37 cellular contexts compared by ENCODE assay signal in the genomic region with DNA sequence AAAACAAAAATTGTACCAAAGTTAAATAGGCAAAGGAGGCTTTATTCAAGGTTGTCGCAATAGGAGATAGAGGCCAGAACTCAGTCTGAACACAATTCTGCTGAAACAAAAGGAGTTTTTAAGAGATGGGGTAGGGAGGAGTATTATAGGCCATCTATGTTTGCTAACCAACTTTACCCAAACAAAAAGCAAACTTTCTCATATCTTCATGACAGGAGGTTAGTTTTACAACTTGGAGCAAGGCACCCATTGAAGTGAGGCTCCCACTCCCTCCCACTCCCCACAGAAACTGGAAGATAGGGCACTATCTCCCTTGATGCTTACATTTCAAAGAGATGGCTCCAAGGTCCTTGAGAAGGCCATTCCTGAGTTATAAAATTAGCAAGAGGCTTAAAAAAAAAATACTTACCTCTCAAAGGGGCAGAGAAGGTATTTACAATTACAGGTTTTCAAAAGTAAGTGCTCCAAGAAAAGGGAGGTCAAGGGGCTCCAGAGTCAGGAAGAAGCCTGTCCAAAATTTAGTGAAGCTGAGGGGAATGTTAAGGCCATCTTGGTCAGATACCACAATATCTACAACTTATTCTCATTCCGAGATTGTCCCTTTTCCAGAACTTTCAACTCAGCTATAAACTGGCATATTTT.
DNase-seq lines count a peak whose midpoint lies in the region; ATAC-seq, FAIRE-seq and TF ChIP-seq lines count a peak whose summit lies in the region.
"Had no signal": no experiment of that assay in that cellular context is flagged by ENCODE, and none has a peak within 500 bp of the region (broad histone marks: within the 10 kb centered on the region; RNA-seq: fewer than 3 reads in every experiment).

No MANE protein-coding gene starts in this region.

- H3K27me3 ChIP-seq in HepG2 (ENCODE audit: control insufficient read depth in 1 of 2, insufficient read depth in 2 of 2, low read length in 2 of 2) (peaks cover 0 to 4% of the 10 kb centered on the region in 2 experiments; a peak in 1 of 5 replicates), right lobe of liver (no peaks in the 10 kb centered on the region), adipocyte (replicated peaks; ENCODE audit: control insufficient read depth, insufficient read depth, low read length) (peaks cover 4% of the 10 kb centered on the region), ovary (no peaks in the 10 kb centered on the region)
- H3K27me3 ChIP-seq: BE2C; BLaER1; BLaER1 treated with 17β-estradiol and CSF1 and Interleukin-3, amounts not matched to agents 10 nM and 100 nM had no signal

- peaks cover 4% of the 10 kb centered on the region for H3K9me3 Mint-ChIP-seq in activated CD4-positive, alpha-beta T cell treated with anti-CD3 and anti-CD28 coated beads, Interleukin-2, amount 10 ng/mL, durations not matched to agents 24 days and 14 days
- H3K9me3 Mint-ChIP-seq in endothelial cell (ENCODE audit: unreplicated experiment): no peaks in the 10 kb centered on the region
- H3K9me3 Mint-ChIP-seq: CD4-positive, alpha-beta T cell had no signal

- peak overlapping the region; percentile 15; the same call in 1 of the 2 replicates for H3K4me2 ChIP-seq in HepG2 (ENCODE audit: low read depth, low read length)
- H3K4me2 ChIP-seq: A549; BLaER1; BLaER1 treated with 17β-estradiol and CSF1 and Interleukin-3, amounts not matched to agents 10 nM and 100 nM had no signal

- TF ChIP-seq CTCF in HepG2 (CRISPR knock-in tag; IDR thresholded peaks at IDR 0.05): no peak
- no peak for TF ChIP-seq CTCF in right lobe of liver (IDR thresholded peaks at IDR 0.05)
- no peak for TF ChIP-seq CTCF in ovary (IDR thresholded peaks at IDR 0.05)
- no peak for TF ChIP-seq CTCF in endothelial cell (IDR thresholded peaks at IDR 0.05; ENCODE audit: unreplicated experiment)

- H3K27ac ChIP-seq in HepG2 (ENCODE audit: extremely low read length, insufficient read depth, low read length) (no peak overlapping the region), right lobe of liver (no peak overlapping the region), ovary (peak overlapping the region; percentile 30 to 42)
- H3K27ac ChIP-seq: 22Rv1; A549; BLaER1; BLaER1 treated with 17β-estradiol and CSF1 and Interleukin-3, amounts not matched to agents 10 nM and 100 nM; C4-2B had no signal

- BruUV-seq in HepG2 (replicated peaks; lab: Mats Ljungman, UMichigan): no TSS peak

- TF ChIP-seq EP300 in HepG2 (IDR thresholded peaks at IDR 0.05; ENCODE audit: low read depth in 2 of 2, low read length in 2 of 2): peak in 1 of 2 experiments; percentile 79; a peak in 1 of 4 replicates
- no peak for TF ChIP-seq EP300 in HepG2 (CRISPR knock-in tag; IDR thresholded peaks at IDR 0.05; ENCODE audit: borderline replicate concordance)
- no peak for TF ChIP-seq EP300 in ovary (IDR thresholded peaks at IDR 0.05)

- H3K79me2 ChIP-seq in HepG2 (ENCODE audit: insufficient read depth, low read length): no peaks in the 10 kb centered on the region

- no peaks in the 10 kb centered on the region for H3K4me1 Mint-ChIP-seq in activated CD4-positive, alpha-beta T cell treated with anti-CD3 and anti-CD28 coated beads, Interleukin-2, amount 10 ng/mL, durations not matched to agents 24 days and 14 days
- peaks cover 3% of the 10 kb centered on the region for H3K4me1 Mint-ChIP-seq in endothelial cell (ENCODE audit: unreplicated experiment)
- H3K4me1 Mint-ChIP-seq: B cell; CD14-positive monocyte; CD4-positive, alpha-beta memory T cell; CD4-positive, CD25-positive, alpha-beta regulatory T cell; CD8-positive, alpha-beta memory T cell had no signal

- DNase-seq in activated CD4-positive, alpha-beta T cell treated with anti-CD3 and anti-CD28 coated beads, Interleukin-2, amount 10 ng/mL, durations not matched to agents 24 days and 14 days: peak; percentile 20
- no peak for DNase-seq in activated CD4-positive, alpha-beta T cell treated with anti-CD3 and anti-CD28 coated beads, Interleukin-2, amount 50 U/mL, for 4 hours
- DNase-seq in HepG2 (ENCODE audit: low spot score) (peak; percentile 64), right lobe of liver (no peak), adipocyte (ENCODE audit: low read depth) (no peak), ovary (no peak), endothelial cell (ENCODE audit: low spot score) (no peak)
- DNase-seq: 8988T; ACHN; AML-193; BE2C; C1 segment of cervical spinal cord; Calu3; CD4-positive, alpha-beta memory T cell; CD4-positive, alpha-beta T cell; CD4-positive, CD25-positive, alpha-beta regulatory T cell; CD8-positive, alpha-beta memory T cell; CD8-positive, alpha-beta T cell; COR-L47; DMS 273 treated with DMSO at 0.1 percent for 48 hours; DMS153; DMS53; DMS79; DMS79 treated with DMSO at 0.1 percent for 48 hours; DND-41; EL had no signal

- H3K9me3 ChIP-seq in HepG2 (ENCODE audit: low read length) (no peaks in the 10 kb centered on the region), right lobe of liver (no peaks in the 10 kb centered on the region), adipocyte (ENCODE audit: control insufficient read depth, low read length) (peaks cover 8% of the 10 kb centered on the region), ovary (no peaks in the 10 kb centered on the region)
- H3K9me3 ChIP-seq: A549, BE2C had no signal

- intact Hi-C loops in activated CD4-positive, alpha-beta T cell treated with anti-CD3 and anti-CD28 coated beads, Interleukin-2, amount 10 ng/mL, durations not matched to agents 24 days and 14 days (cut with micrococcal nuclease): no loop called here
- intact Hi-C loops in HepG2 (cut with micrococcal nuclease; ENCODE audit: unreplicated experiment): no loop called here
- intact Hi-C loops in right lobe of liver (cut with DNase I): no loop called here
- intact Hi-C loops in ovary (cut with DNase I): no loop called here

- FAIRE-seq in HepG2 (lab: Jason Lieb, UNC): peak; percentile 26
- FAIRE-seq: A204.1, A549, D721Med had no signal

- 20% methylated on average over 2 of the region's 2 CpGs for WGBS in HepG2 (ENCODE audit: low lambda C conversion rate)
- 80% methylated on average over 2 of the region's 2 CpGs for WGBS in right lobe of liver (ENCODE audit: insufficient coverage, low coverage, low lambda C conversion rate, missing lambda C conversion rate)
- WGBS in ovary, 3 donors: 9 to 35% (median 27%) methylated on average over 2 of the region's 2 CpGs

- TF ChIP-seq POLR2A in HepG2 (IDR thresholded peaks at IDR 0.05; ENCODE audit: insufficient read depth in 1 of 2, low read depth in 2 of 2, low read length in 2 of 2) (no peak), right lobe of liver (IDR thresholded peaks at IDR 0.05) (no peak), ovary (IDR thresholded peaks at IDR 0.05) (no peak)

- no peaks in the 10 kb centered on the region for H3K36me3 Mint-ChIP-seq in activated CD4-positive, alpha-beta T cell treated with anti-CD3 and anti-CD28 coated beads, Interleukin-2, amount 10 ng/mL, durations not matched to agents 24 days and 14 days (ENCODE audit: low read depth)
- H3K36me3 Mint-ChIP-seq in endothelial cell (ENCODE audit: low read depth, unreplicated experiment): no peaks in the 10 kb centered on the region
- H3K36me3 Mint-ChIP-seq: CD14-positive monocyte; CD4-positive, alpha-beta memory T cell; CD4-positive, CD25-positive, alpha-beta regulatory T cell; CD8-positive, alpha-beta T cell had no signal

- H3K4me3 ChIP-seq in HepG2 (replicated peaks in 1 of 3; ENCODE audit: insufficient read depth in 1 of 3, low read depth in 2 of 3, low read length in 3 of 3) (no peak overlapping the region), right lobe of liver (no peak overlapping the region), adipocyte (ENCODE audit: low read length) (no peak overlapping the region), ovary (no peak overlapping the region)
- H3K4me3 ChIP-seq: A549; BLaER1; BLaER1 treated with 17β-estradiol and CSF1 and Interleukin-3, amounts not matched to agents 10 nM and 100 nM had no signal

- POLR2A ChIA-PET in HepG2 (lab: Yijun Ruan, JAX): no interaction called here

- no peaks in the 10 kb centered on the region for H4K20me1 ChIP-seq in HepG2 (ENCODE audit: insufficient read depth, low read length)
- H4K20me1 ChIP-seq: BLaER1; BLaER1 treated with 17β-estradiol and CSF1 and Interleukin-3, amounts not matched to agents 10 nM and 100 nM had no signal

- H3K27ac Mint-ChIP-seq in activated CD4-positive, alpha-beta T cell treated with anti-CD3 and anti-CD28 coated beads, Interleukin-2, amount 10 ng/mL, durations not matched to agents 24 days and 14 days: no peak overlapping the region
- no peak overlapping the region for H3K27ac Mint-ChIP-seq in endothelial cell (ENCODE audit: unreplicated experiment)
- H3K27ac Mint-ChIP-seq: B cell; CD14-positive monocyte; CD4-positive, alpha-beta memory T cell; CD4-positive, alpha-beta T cell; CD4-positive, CD25-positive, alpha-beta regulatory T cell; CD8-positive, alpha-beta T cell had no signal

- ATAC-seq in HepG2 (peak; percentile 45), right lobe of liver (no peak), GM19035 (IDR thresholded peaks at IDR 0.05; ENCODE audit: unreplicated experiment) (no peak)
- ATAC-seq: A549; CD8-positive, alpha-beta T cell had no signal

- H3K27me3 Mint-ChIP-seq in activated CD4-positive, alpha-beta T cell treated with anti-CD3 and anti-CD28 coated beads, Interleukin-2, amount 10 ng/mL, durations not matched to agents 24 days and 14 days: peaks cover 6% of the 10 kb centered on the region
- peaks cover 7% of the 10 kb centered on the region for H3K27me3 Mint-ChIP-seq in endothelial cell (ENCODE audit: unreplicated experiment)

- H3K4me3 Mint-ChIP-seq in activated CD4-positive, alpha-beta T cell treated with anti-CD3 and anti-CD28 coated beads, Interleukin-2, amount 10 ng/mL, durations not matched to agents 24 days and 14 days: no peak overlapping the region
- no peak overlapping the region for H3K4me3 Mint-ChIP-seq in endothelial cell (ENCODE audit: unreplicated experiment)
- H3K4me3 Mint-ChIP-seq: B cell; CD14-positive monocyte; CD4-positive, alpha-beta memory T cell; CD4-positive, alpha-beta T cell; CD4-positive, CD25-positive, alpha-beta regulatory T cell; CD8-positive, alpha-beta memory T cell; CD8-positive, alpha-beta T cell had no signal

- H3K36me3 ChIP-seq in HepG2 (replicated peaks in 1 of 2; ENCODE audit: control insufficient read depth in 1 of 2, insufficient read depth in 2 of 2, low read length in 2 of 2): no peaks in the 10 kb centered on the region
- no peaks in the 10 kb centered on the region for H3K36me3 ChIP-seq in right lobe of liver
- H3K36me3 ChIP-seq in adipocyte (ENCODE audit: control insufficient read depth, insufficient read depth, low read length, severe bottlenecking): no peaks in the 10 kb centered on the region
- H3K36me3 ChIP-seq in ovary: no peaks in the 10 kb centered on the region
- H3K36me3 ChIP-seq: BE2C; BLaER1; BLaER1 treated with 17β-estradiol and CSF1 and Interleukin-3, amounts not matched to agents 10 nM and 100 nM had no signal

- CTCF ChIA-PET in HepG2 (lab: Yijun Ruan, JAX; ENCODE audit: low intra/inter-chr PET ratio, low total read pairs): no interaction called here

- H2AFZ ChIP-seq in HepG2 (ENCODE audit: low read length): no peak overlapping the region

- in situ Hi-C loops in HepG2 (cut with HindIII; ENCODE audit: extremely low pct_ligation_motif_present, low pct_unique_long_range_greater_than_20kb): no loop called here

- H3K9ac ChIP-seq in HepG2 (ENCODE audit: insufficient read depth, low read depth, low read length) (no peak overlapping the region), adipocyte (ENCODE audit: low read length) (peak overlapping the region; percentile 14)
- H3K9ac ChIP-seq: BLaER1; BLaER1 treated with 17β-estradiol and CSF1 and Interleukin-3, amounts not matched to agents 10 nM and 100 nM had no signal

- TF ChIP-seq RAD21 in HepG2 (CRISPR knock-in tag; IDR thresholded peaks at IDR 0.05): no peak

- H3K4me1 ChIP-seq in HepG2 (ENCODE audit: insufficient read depth, low read length) (peaks cover 22% of the 10 kb centered on the region), right lobe of liver (no peaks in the 10 kb centered on the region), adipocyte (ENCODE audit: control insufficient read depth, insufficient read depth, low read length) (peaks cover 9% of the 10 kb centered on the region), ovary (ENCODE audit: insufficient read depth) (peaks cover 6% of the 10 kb centered on the region)
- H3K4me1 ChIP-seq: A549, BE2C, BLaER1, Caco-2 had no signal

Comparison
In these comparisons a context has a peak if more than half of its experiments do, and no peak if none do; other contexts are left out.
1. DNase-seq: peak in activated CD4-positive, alpha-beta T cell treated with anti-CD3 and anti-CD28 coated beads, Interleukin-2, amount 10 ng/mL, durations not matched to agents 24 days and 14 days (single experiment) and HepG2 (single experiment); none in activated CD4-positive, alpha-beta T cell treated with anti-CD3 and anti-CD28 coated beads, Interleukin-2, amount 50 U/mL, for 4 hours (0 of 2), right lobe of liver (0 of 3), adipocyte (single experiment), ovary (0 of 5) and endothelial cell (single experiment).
2. H3K27ac ChIP-seq: peak in ovary (2 of 2); none in HepG2 (single experiment) and right lobe of liver (0 of 3).